1 cellular context compared by ENCODE assay signal in the genomic region with DNA sequence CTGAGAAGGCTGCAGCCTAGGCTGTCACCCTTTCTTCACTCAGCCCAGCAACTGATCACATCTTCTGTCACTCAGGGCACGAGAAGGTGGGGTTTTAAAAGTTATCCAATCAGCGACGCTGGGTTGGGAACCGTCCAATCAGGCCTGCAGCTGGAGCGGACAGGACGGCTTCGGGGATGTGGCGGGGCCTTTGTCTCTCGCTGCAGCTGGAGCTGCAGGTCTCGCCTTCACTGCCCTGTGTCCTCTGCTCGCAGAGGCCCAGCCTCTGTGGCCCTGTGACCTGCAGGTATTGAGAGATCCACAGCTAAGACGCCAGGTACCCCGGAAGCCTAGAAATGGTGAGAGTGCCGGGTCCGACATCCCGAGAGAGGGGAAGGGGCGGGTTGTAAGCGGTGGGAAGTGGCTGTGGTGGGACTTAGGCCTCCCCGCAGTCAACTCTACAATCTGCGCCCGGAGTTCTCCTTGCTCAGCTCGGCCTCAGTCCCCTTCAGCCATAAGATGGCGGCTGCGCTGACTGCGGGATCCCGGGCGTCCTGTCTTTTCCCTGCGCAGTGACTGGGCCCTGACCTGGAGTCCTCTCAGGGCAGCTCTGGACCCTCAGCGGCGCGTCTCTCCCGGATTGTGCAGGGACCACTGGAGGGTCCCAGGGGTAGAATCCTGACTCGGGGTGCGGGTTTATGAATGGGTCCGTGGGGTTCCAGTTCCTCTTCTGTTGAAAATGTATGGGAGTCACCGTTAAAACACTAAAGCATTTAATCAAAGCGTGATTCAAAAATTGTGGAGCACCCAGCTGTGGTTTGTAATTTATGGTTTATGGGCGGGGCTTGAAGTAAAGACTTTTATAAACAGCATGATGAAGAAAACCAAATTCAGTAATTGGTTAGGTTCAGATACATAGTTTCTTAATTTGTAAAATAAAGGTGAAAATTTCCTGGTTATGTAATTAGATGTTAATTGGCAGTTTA.
A peak's percentile ranks its signal among the peaks of the same experiment; 100 is the strongest.
TF ChIP-seq lines count a peak whose summit lies in the region.

TSS of gene ZNF714 (plus strand) at position 193 of the 965 bp plus-strand sequence. CDS start 16,066 bp downstream, outside the sequence.

TF ChIP-seq in H1, 55 proteins besides CTCF, POLR2A, EP300 and RAD21:
- TF ChIP-seq CEBPB (IDR thresholded peaks at IDR 0.05; ENCODE audit: low read depth, low read length), result no peak
- peak; percentile 75 for TF ChIP-seq CHD2 (IDR thresholded peaks at IDR 0.05; ENCODE audit: low read length)
- TF ChIP-seq POLR2AphosphoS5 (IDR thresholded peaks at IDR 0.05; ENCODE audit: low read depth, low read length), result peak; percentile 96
- TF ChIP-seq TBP (IDR thresholded peaks at IDR 0.05; ENCODE audit: low read depth, low read length), result peak; percentile 94
- TF ChIP-seq ASH2L (IDR thresholded peaks at IDR 0.05; ENCODE audit: low read length), result peak; percentile 77
- peak; percentile 73 for TF ChIP-seq SAP30 (IDR thresholded peaks at IDR 0.05; ENCODE audit: insufficient read depth, insufficient replicate concordance, low read length)
- 0 out of 2 replicates have a peak, but pooled peaks have one; percentile 34 for TF ChIP-seq RBBP5 (IDR thresholded peaks at IDR 0.05; ENCODE audit: borderline replicate concordance, low read depth, low read length)
- peak; percentile 87; the same call in 1 of the 2 replicates for TF ChIP-seq GTF2F1 (IDR thresholded peaks at IDR 0.05; ENCODE audit: borderline replicate concordance, low read depth, low read length)
- TF ChIP-seq MAFK (IDR thresholded peaks at IDR 0.05; ENCODE audit: low read depth, low read length), result no peak
- peak; percentile 93 for TF ChIP-seq PHF8 (conservative IDR thresholded peaks at IDR 0.05; ENCODE audit: low read depth, low read length)
- peak; percentile 95 for TF ChIP-seq SP1 (IDR thresholded peaks at IDR 0.05; ENCODE audit: low read depth, low read length)
- no peak for TF ChIP-seq KDM1A (IDR thresholded peaks at IDR 0.05; ENCODE audit: borderline replicate concordance, low read length)
- peak; percentile 98 for TF ChIP-seq TAF1 (IDR thresholded peaks at IDR 0.05; ENCODE audit: low read depth, low read length)
- peak; percentile 9; the same call in 1 of the 2 replicates for TF ChIP-seq RFX5 (IDR thresholded peaks at IDR 0.05; ENCODE audit: borderline replicate concordance, low read depth, low read length)
- TF ChIP-seq EGR1 (IDR thresholded peaks at IDR 0.05; ENCODE audit: borderline replicate concordance, low read depth, low read length), result no peak
- TF ChIP-seq ZNF274 (IDR thresholded peaks at IDR 0.05; ENCODE audit: borderline replicate concordance, extremely low read depth, low read length), result no peak
- peak; percentile 80 for TF ChIP-seq TAF7 (optimal IDR thresholded peaks at IDR 0.05; ENCODE audit: borderline replicate concordance, low read depth, low read length)
- TF ChIP-seq JUND (IDR thresholded peaks at IDR 0.05; ENCODE audit: low read length), result no peak
- TF ChIP-seq SIN3A (conservative IDR thresholded peaks at IDR 0.05 in 1 of 2, IDR thresholded peaks at IDR 0.05 in 1 of 2; ENCODE audit: low read depth in 1 of 2, low read length in 2 of 2), result peak in 1 of 2 experiments; percentile 84; a peak in 3 of 4 replicates
- TF ChIP-seq JUN (IDR thresholded peaks at IDR 0.05; ENCODE audit: low read depth, low read length), result no peak
- TF ChIP-seq YY1 (IDR thresholded peaks at IDR 0.05; ENCODE audit: low read depth, low read length), result peak; percentile 90
- no peak; the same call in 1 of the 2 replicates for TF ChIP-seq SP2 (IDR thresholded peaks at IDR 0.05; ENCODE audit: low read length)
